Comparison of ENCODE assay signal across 12 cellular contexts in the genomic region with DNA sequence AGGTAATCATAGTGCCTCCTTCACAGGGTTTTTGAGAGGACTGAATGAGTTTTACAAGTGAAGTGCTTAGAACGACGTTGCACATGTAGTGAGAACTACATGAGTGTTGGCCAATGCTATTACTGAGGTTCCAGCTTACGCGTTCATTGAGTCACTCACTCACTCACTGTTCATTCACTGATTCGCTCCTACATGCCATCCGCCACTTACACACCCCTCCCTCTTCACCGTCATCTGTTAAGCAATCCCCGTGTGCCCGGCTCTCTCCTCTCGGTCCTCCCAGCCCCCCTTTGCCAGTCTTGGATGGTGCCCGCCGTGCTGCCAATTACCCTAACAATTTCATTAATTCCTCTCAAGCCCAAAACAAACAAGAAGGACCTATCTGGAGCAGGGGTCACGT. TPM values are rescaled to one million over a fixed set of nuclear protein-coding genes. Genes with fewer than 3 reads are reported as not detected.
DNase-seq lines count a peak whose midpoint lies in the region; ATAC-seq and TF ChIP-seq lines count a peak whose summit lies in the region.
"Had no signal": no experiment of that assay in that cellular context is flagged by ENCODE, and none has a peak within 500 bp of the region (broad histone marks: within the 10 kb centered on the region; RNA-seq: fewer than 3 reads in every experiment).

No MANE protein-coding gene starts in this region.

- H3K27ac Mint-ChIP-seq in central memory CD8-positive, alpha-beta T cell (ENCODE audit: low read depth) = peak overlapping the region; percentile 32

- no peaks in the 10 kb centered on the region for H3K9me3 Mint-ChIP-seq in central memory CD8-positive, alpha-beta T cell

- H3K4me1 Mint-ChIP-seq in central memory CD8-positive, alpha-beta T cell = no peaks in the 10 kb centered on the region

- H3K27me3 ChIP-seq in lung (ENCODE audit: control insufficient read depth, insufficient read depth) = no peaks in the 10 kb centered on the region
- H3K27me3 ChIP-seq in aorta (ENCODE audit: control insufficient read depth in 1 of 2, insufficient read depth in 2 of 2, low read length in 1 of 2) = no peaks in the 10 kb centered on the region
- H3K27me3 ChIP-seq: testis had no signal

- H3K4me3 ChIP-seq in lung (no peak overlapping the region), aorta (ENCODE audit: low read length in 2 of 2) (no peak overlapping the region)
- H3K4me3 ChIP-seq: testis had no signal

- WGBS in lung, 2 donors = 54 to 62% methylated on average over 13 of the region's 13 CpGs
- WGBS in aorta, 2 donors = 89 to 91% methylated on average over 13 of the region's 13 CpGs

- H3K27me3 Mint-ChIP-seq in central memory CD8-positive, alpha-beta T cell = no peaks in the 10 kb centered on the region

- H3K4me3 Mint-ChIP-seq in central memory CD8-positive, alpha-beta T cell = no peak overlapping the region

- H3K4me1 ChIP-seq in lung (ENCODE audit: control insufficient read depth in 2 of 2, insufficient read depth in 2 of 2, low read length in 2 of 2) = peaks cover 0 to 15% of the 10 kb centered on the region in 2 donors
- peaks cover 0 to 3% of the 10 kb centered on the region in 2 donors for H3K4me1 ChIP-seq in aorta (ENCODE audit: control insufficient read depth in 1 of 2, insufficient read depth in 2 of 2, low read length in 2 of 2)

- DNase-seq in Right ventricle myocardium inferior (ENCODE audit: missing footprints) = peak; percentile 13
- no peak for DNase-seq in Right ventricle myocardium superior
- no peak for DNase-seq in central memory CD8-positive, alpha-beta T cell (ENCODE audit: low spot score in 2 of 2)
- peak; percentile 88 for DNase-seq in lung (ENCODE audit: low spot score)
- no peak for DNase-seq in aorta
- no peak for DNase-seq in stimulated activated CD8-positive, alpha-beta memory T cell treated with anti-CD3 and anti-CD28 coated beads, Interleukin-4, amount 100 ng/mL, for 48 hours
- DNase-seq in cerebellum (ENCODE audit: low spot score) = no peak
- no peak for DNase-seq in NAMALWA (ENCODE audit: low spot score)
- DNase-seq: cortex of kidney, NCI-H146, SW 1271, testis had no signal

- H3K9me3 ChIP-seq in lung (ENCODE audit: control insufficient read depth in 2 of 2, insufficient read depth in 1 of 2, low read length in 1 of 2) = no peaks in the 10 kb centered on the region
- no peaks in the 10 kb centered on the region for H3K9me3 ChIP-seq in aorta (ENCODE audit: control insufficient read depth, low read length)
- H3K9me3 ChIP-seq: testis had no signal

- intact Hi-C loops in Right ventricle myocardium inferior (cut with DNase I) = no loop called here
- intact Hi-C loops in Right ventricle myocardium superior (cut with DNase I) = no loop called here
- intact Hi-C loops in aorta (cut with DNase I) = loop anchor here in 1 of 2 donors (5.0 kb wide), 1 partner anchor 36 kb away; no protein-coding TSS in a partner anchor

- H3K27ac ChIP-seq in lung (ENCODE audit: low read depth in 1 of 2, low read length in 1 of 2) (peak overlapping the region in 1 of 2 donors; percentile 1), aorta (ENCODE audit: low read depth in 1 of 2, low read length in 2 of 2) (no peak overlapping the region)

- ATAC-seq in Right ventricle myocardium inferior (no peak), Right ventricle myocardium superior (ENCODE audit: poor library complexity) (no peak), lung (ENCODE audit: insufficient read depth, low FRiP score) (peak; percentile 75), aorta (ENCODE audit: low FRiP score) (peak; percentile 20)
- ATAC-seq in central memory CD8-positive, alpha-beta T cell (replicated peaks; ENCODE audit: extremely low read depth, poor library complexity, severe bottlenecking) = no peak

- no peak for TF ChIP-seq CTCF in lung (IDR thresholded peaks at IDR 0.05; ENCODE audit: control extremely low read depth, extremely low read depth)

- no peaks in the 10 kb centered on the region for H3K36me3 Mint-ChIP-seq in central memory CD8-positive, alpha-beta T cell (ENCODE audit: insufficient read depth)

- H3K36me3 ChIP-seq in lung (ENCODE audit: control insufficient read depth in 2 of 2, insufficient read depth in 2 of 2, low read length in 2 of 2) (no peaks in the 10 kb centered on the region), aorta (ENCODE audit: control insufficient read depth in 1 of 2, insufficient read depth in 2 of 2, low read length in 1 of 2) (no peaks in the 10 kb centered on the region)

RNA-seq across cellular contexts. Expression of gene EPHA2, which starts 27.3 kb away (rescaled TPM):
- total RNA-seq in Right ventricle myocardium inferior (7.3 TPM), Right ventricle myocardium superior (7.3 TPM), lung (10 to 100 TPM; 21.3 to 35.6 TPM), aorta (10 to 100 TPM; 25.2 to 25.9 TPM), cerebellum (2.3 TPM)
- polyA plus RNA-seq in lung (10 to 100 TPM; 17.5 to 19.8 TPM), aorta (1 to 10 TPM; 5.4 to 6.3 TPM)

RNA-seq across cellular contexts. Expression of gene ARHGEF19, which starts 29.3 kb away (rescaled TPM):
- total RNA-seq in Right ventricle myocardium inferior = 2.8 TPM
- 1.8 TPM for total RNA-seq in Right ventricle myocardium superior
- 10 to 100 TPM; 17.1 to 17.3 TPM for total RNA-seq in lung
- polyA plus RNA-seq in lung = 10 to 100 TPM in 1 of 2 donors, 1 to 10 TPM in 1; 9.5 to 12.5 TPM
- 1 to 10 TPM; 7.1 to 8.6 TPM for total RNA-seq in aorta
- polyA plus RNA-seq in aorta = 10 to 100 TPM in 1 of 2 donors, 1 to 10 TPM in 1; 3.3 to 19.7 TPM
- total RNA-seq in cerebellum = 0.64 TPM

RNA-seq across cellular contexts. Expression of gene CPLANE2, which starts 53.8 kb away (rescaled TPM):
- 11.8 TPM for total RNA-seq in Right ventricle myocardium inferior
- 10.1 TPM for total RNA-seq in Right ventricle myocardium superior
- 10 to 100 TPM in 1 of 2 donors, 1 to 10 TPM in 1; 4.5 to 13.7 TPM for total RNA-seq in lung
- polyA plus RNA-seq in lung = 1 to 10 TPM; 5.3 to 5.9 TPM
- total RNA-seq in aorta = 1 to 10 TPM; 2.6 to 6.4 TPM
- polyA plus RNA-seq in aorta = 1 to 10 TPM; 1.9 to 3.2 TPM
- 10.1 TPM for total RNA-seq in cerebellum

Comparison
In these comparisons a context has a peak if more than half of its experiments do, and no peak if none do; other contexts are left out.
1. DNase-seq: peak in Right ventricle myocardium inferior (single experiment) and lung (single experiment); none in Right ventricle myocardium superior (single experiment), central memory CD8-positive, alpha-beta T cell (0 of 2), aorta (0 of 2), stimulated activated CD8-positive, alpha-beta memory T cell treated with anti-CD3 and anti-CD28 coated beads, Interleukin-4, amount 100 ng/mL, for 48 hours (single experiment), cerebellum (single experiment) and NAMALWA (single experiment).
2. ATAC-seq: peak in lung (single experiment) and aorta (single experiment); none in Right ventricle myocardium inferior (single experiment), Right ventricle myocardium superior (single experiment) and central memory CD8-positive, alpha-beta T cell (single experiment).